In genomic region chr2:30150786-30151185, GRCh38 we compare ENCODE assay signal across 1 cellular context.
TF ChIP-seq lines count a peak whose summit lies in the region.

No MANE protein-coding gene starts in this region.

TF ChIP-seq in K562, 482 proteins besides CTCF, POLR2A, EP300 and RAD21 (continued from another document):
- no peak for TF ChIP-seq PBX2 (CRISPR knock-in tag; IDR thresholded peaks at IDR 0.05; ENCODE audit: low read depth)
- peak; percentile 82 for TF ChIP-seq PBX2 (tag; conservative IDR thresholded peaks at IDR 0.05; ENCODE audit: low read depth)
- no peak for TF ChIP-seq EWSR1 (IDR thresholded peaks at IDR 0.05; ENCODE audit: borderline replicate concordance, low read depth, partially characterized antibody)
- peak; percentile 93 for TF ChIP-seq MEIS2 (IDR thresholded peaks at IDR 0.05; ENCODE audit: partially characterized antibody)
- no peak for TF ChIP-seq USF1 (CRISPR knock-in tag; IDR thresholded peaks at IDR 0.05)
- TF ChIP-seq PKNOX1 (IDR thresholded peaks at IDR 0.05) = peak; percentile 80
- no peak for TF ChIP-seq CREBBP (IDR thresholded peaks at IDR 0.05; ENCODE audit: low read depth, low read length)
- TF ChIP-seq HNRNPH1 (optimal IDR thresholded peaks at IDR 0.05; ENCODE audit: low read depth, low read length) = no peak
- TF ChIP-seq CEBPZ (IDR thresholded peaks at IDR 0.05; ENCODE audit: borderline replicate concordance, low read depth, low read length) = no peak
- TF ChIP-seq ZNF232 (CRISPR knock-in tag; IDR thresholded peaks at IDR 0.05) = no peak
- no peak for TF ChIP-seq SMARCE1 (IDR thresholded peaks at IDR 0.05)
- no peak for TF ChIP-seq BMI1 (IDR thresholded peaks at IDR 0.05; ENCODE audit: low read length)
- TF ChIP-seq FOXK2 (conservative IDR thresholded peaks at IDR 0.05 in 1 of 2, IDR thresholded peaks at IDR 0.05 in 1 of 2; ENCODE audit: low read depth in 2 of 2) = 0 out of 4 replicates have a peak, but pooled peaks of 1 of the 2 experiments have one; percentile 23
- TF ChIP-seq ATF6 (CRISPR knock-in tag; IDR thresholded peaks at IDR 0.05) = no peak
